ENCODE assay signal across 10 cellular contexts in the genomic region with DNA sequence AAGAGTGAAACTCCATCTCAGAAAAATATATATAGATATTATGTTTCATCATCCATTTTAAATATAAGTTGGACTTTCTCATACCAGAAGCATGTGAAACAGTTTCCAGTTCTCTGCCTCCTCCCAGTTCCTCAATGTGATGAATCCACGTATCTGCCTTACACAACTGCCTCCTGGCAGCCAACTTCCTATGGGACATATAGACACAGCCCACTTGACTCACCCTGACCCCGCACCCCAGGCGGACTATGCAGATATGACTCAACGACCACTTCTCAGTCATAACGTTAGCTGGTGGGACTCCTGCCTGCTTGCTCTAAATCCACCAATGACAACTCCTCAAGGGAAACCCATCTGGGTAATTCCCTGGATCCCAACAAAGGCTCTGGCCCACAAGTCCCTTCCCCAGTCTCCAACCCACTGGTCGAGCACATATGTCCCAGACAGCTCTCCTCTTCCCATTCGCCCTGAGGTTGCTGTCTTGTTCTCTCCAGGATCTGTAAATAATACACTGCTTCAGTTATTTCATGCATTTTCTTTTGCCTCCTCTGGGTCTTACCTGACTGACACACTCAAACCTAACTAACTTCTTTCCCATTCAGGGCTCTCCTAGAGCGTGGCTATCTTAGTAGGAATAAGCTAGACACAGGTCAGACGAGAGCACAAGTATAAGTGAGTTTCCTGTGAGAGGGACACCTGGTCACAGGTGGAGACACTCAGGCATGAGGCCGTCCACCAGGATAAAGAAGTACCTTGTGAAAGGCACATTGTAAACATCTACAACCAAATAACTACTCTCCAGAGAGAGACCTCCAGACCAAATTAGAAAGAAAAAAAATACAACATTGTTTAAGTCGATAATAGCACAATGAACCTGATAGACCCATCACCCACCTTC.
A peak's percentile ranks its signal among the peaks of the same experiment; 100 is the strongest.
DNase-seq lines count a peak whose midpoint lies in the region; ATAC-seq, FAIRE-seq and TF ChIP-seq lines count a peak whose summit lies in the region.
"Had no signal": no experiment of that assay in that cellular context is flagged by ENCODE, and none has a peak within 500 bp of the region (broad histone marks: within the 10 kb centered on the region; RNA-seq: fewer than 3 reads in every experiment).

No MANE protein-coding gene starts in this region.

- CTCF ChIA-PET in activated CD8-positive, alpha-beta T cell treated with anti-CD3 and anti-CD28 coated beads for 36 hours (lab: Charles Lee): no interaction called here
- CTCF ChIA-PET in activated CD8-positive, alpha-beta T cell treated with anti-CD3 and anti-CD28 coated beads, Interleukin-2, amount 10 ng/mL, durations not matched to agents 7 days and 5 days (lab: Charles Lee): interaction anchor here (1.8 kb wide), 1 partner anchor 11 kb away, joined by 6 read pairs; no protein-coding TSS in a partner anchor
- CTCF ChIA-PET in H1 (lab: Charles Lee; ENCODE audit: partially characterized antibody): interaction anchor here (1.6 kb wide), 1 partner anchor 12 kb away, joined by 4 read pairs; no protein-coding TSS in a partner anchor

- no peaks in the 10 kb centered on the region for H3K9me3 Mint-ChIP-seq in activated CD8-positive, alpha-beta T cell treated with anti-CD3 and anti-CD28 coated beads for 36 hours
- H3K9me3 Mint-ChIP-seq in activated CD8-positive, alpha-beta T cell treated with anti-CD3 and anti-CD28 coated beads, Interleukin-2, amount 10 ng/mL, durations not matched to agents 7 days and 5 days (ENCODE audit: insufficient read depth): no peaks in the 10 kb centered on the region

- no peak overlapping the region for H3K27ac Mint-ChIP-seq in activated CD8-positive, alpha-beta T cell treated with anti-CD3 and anti-CD28 coated beads for 36 hours
- no peak overlapping the region for H3K27ac Mint-ChIP-seq in activated CD8-positive, alpha-beta T cell treated with anti-CD3 and anti-CD28 coated beads, Interleukin-2, amount 10 ng/mL, durations not matched to agents 7 days and 5 days

- H4K20me1 ChIP-seq in H1 (replicated peaks in 1 of 2; ENCODE audit: control insufficient read depth in 1 of 2, insufficient read depth in 2 of 2, low read length in 2 of 2) (no peaks in the 10 kb centered on the region), MM.1S (ENCODE audit: insufficient read depth, low read length) (no peaks in the 10 kb centered on the region)

- no peaks in the 10 kb centered on the region for H3K9me2 ChIP-seq in MM.1S (replicated peaks; ENCODE audit: insufficient read depth, low read length)

- TF ChIP-seq POLR2A in H1 (IDR thresholded peaks at IDR 0.05; ENCODE audit: control extremely low read depth in 1 of 2, low read depth in 2 of 2, low read length in 2 of 2): no peak

- FAIRE-seq in H1 (lab: Jason Lieb, UNC) (no peak), D721Med (lab: Jason Lieb, UNC) (no peak)

- 90% methylated on average over 11 of the region's 11 CpGs; no CpG with 5 or more reads in 1 of the 2 experiments for WGBS in H1 (ENCODE audit: extremely low coverage in 1 of 2, insufficient coverage in 1 of 2, insufficient read length in 1 of 2, insufficient replicate concordance in 2 of 2, low coverage in 1 of 2, low lambda C conversion rate in 2 of 2, missing lambda C conversion rate in 1 of 2), 2 experiments

- DNase-seq in activated CD8-positive, alpha-beta T cell treated with anti-CD3 and anti-CD28 coated beads for 36 hours: peak; percentile 69
- DNase-seq in activated CD8-positive, alpha-beta T cell treated with anti-CD3 and anti-CD28 coated beads, Interleukin-2, amount 10 ng/mL, durations not matched to agents 7 days and 5 days: no peak
- DNase-seq in NOMO-1 treated with dmso at 0.1 percent for 144 hours (lab: John Stamatoyannopoulos, UW; ENCODE audit: unreplicated experiment) (peak; percentile 46), H1 (ENCODE audit: low read depth in 1 of 2, low spot score in 2 of 2) (no peak), D721Med (ENCODE audit: insufficient read length, low spot score) (no peak), MM.1S (no peak)
- peak; percentile 2 for DNase-seq in stimulated activated CD8-positive, alpha-beta memory T cell treated with anti-CD3 and anti-CD28 coated beads, Interleukin-7, amount 100 ng/mL, for 24 hours (ENCODE audit: low read depth)
- DNase-seq: DND-41 had no signal

- no peak overlapping the region for H3K4me3 Mint-ChIP-seq in activated CD8-positive, alpha-beta T cell treated with anti-CD3 and anti-CD28 coated beads for 36 hours
- no peak overlapping the region for H3K4me3 Mint-ChIP-seq in activated CD8-positive, alpha-beta T cell treated with anti-CD3 and anti-CD28 coated beads, Interleukin-2, amount 10 ng/mL, durations not matched to agents 7 days and 5 days

- peak; percentile 67 for ATAC-seq in activated CD8-positive, alpha-beta T cell treated with anti-CD3 and anti-CD28 coated beads for 36 hours
- ATAC-seq in activated CD8-positive, alpha-beta T cell treated with anti-CD3 and anti-CD28 coated beads, Interleukin-2, amount 10 ng/mL, durations not matched to agents 7 days and 5 days: no peak
- ATAC-seq in GM21367 (IDR thresholded peaks at IDR 0.05; ENCODE audit: unreplicated experiment): no peak

- no peak overlapping the region for H3K4ac ChIP-seq in H1 (replicated peaks; ENCODE audit: insufficient read length, low read depth, low read length)

- H3K4me3 ChIP-seq in H1 (ENCODE audit: extremely low read depth in 1 of 4, insufficient read depth in 2 of 4, low read depth in 3 of 4, low read length in 4 of 4): no peak overlapping the region
- no peak overlapping the region for H3K4me3 ChIP-seq in MM.1S (ENCODE audit: low read length)
- H3K4me3 ChIP-seq: lung had no signal

- no peaks in the 10 kb centered on the region for H3K27me3 Mint-ChIP-seq in activated CD8-positive, alpha-beta T cell treated with anti-CD3 and anti-CD28 coated beads for 36 hours
- H3K27me3 Mint-ChIP-seq in activated CD8-positive, alpha-beta T cell treated with anti-CD3 and anti-CD28 coated beads, Interleukin-2, amount 10 ng/mL, durations not matched to agents 7 days and 5 days (ENCODE audit: low read depth): peaks cover 2% of the 10 kb centered on the region

- no peak for TF ChIP-seq RAD21 in H1 (IDR thresholded peaks at IDR 0.05 in 1 of 2, conservative IDR thresholded peaks at IDR 0.05 in 1 of 2; ENCODE audit: low read depth in 2 of 2, low read length in 2 of 2)

- no peak overlapping the region for H4K5ac ChIP-seq in H1 (ENCODE audit: insufficient read length, low read depth, low read length)

- no peak overlapping the region for H2BK15ac ChIP-seq in H1 (ENCODE audit: low read length)

- no peak for TF ChIP-seq CTCF in activated CD8-positive, alpha-beta T cell treated with anti-CD3 and anti-CD28 coated beads for 36 hours (IDR thresholded peaks at IDR 0.05)
- TF ChIP-seq CTCF in H1 (IDR thresholded peaks at IDR 0.05; ENCODE audit: control extremely low read depth in 1 of 3, insufficient read depth in 1 of 3, low read depth in 1 of 3, low read length in 3 of 3): no peak
- TF ChIP-seq CTCF in D721Med (IDR thresholded peaks at IDR 0.05; ENCODE audit: insufficient read depth, missing control alignments): no peak
- TF ChIP-seq CTCF in MM.1S (IDR thresholded peaks at IDR 0.05; ENCODE audit: low read length): no peak

- H3K36me3 ChIP-seq in H1 (ENCODE audit: control insufficient read depth in 2 of 4, insufficient read depth in 4 of 4, low read length in 3 of 4): no peaks in the 10 kb centered on the region
- H3K36me3 ChIP-seq in MM.1S (replicated peaks; ENCODE audit: insufficient read depth, low read length): no peaks in the 10 kb centered on the region

- H3K27ac ChIP-seq in H1 (ENCODE audit: low read depth, low read length) (no peak overlapping the region), MM.1S (ENCODE audit: low read length) (no peak overlapping the region)

- peaks cover 11% of the 10 kb centered on the region for H3F3A ChIP-seq in MM.1S (ENCODE audit: insufficient read depth, low read length)

- POLR2A ChIA-PET in activated CD8-positive, alpha-beta T cell treated with anti-CD3 and anti-CD28 coated beads for 36 hours (lab: Charles Lee): no interaction called here
- POLR2A ChIA-PET in activated CD8-positive, alpha-beta T cell treated with anti-CD3 and anti-CD28 coated beads, Interleukin-2, amount 10 ng/mL, durations not matched to agents 7 days and 5 days (lab: Charles Lee): no interaction called here
- POLR2A ChIA-PET in H1 (lab: Charles Lee; ENCODE audit: partially characterized antibody): no interaction called here

- H4K8ac ChIP-seq in H1 (ENCODE audit: extremely low read depth, insufficient read depth, low read length): no peak overlapping the region

- peak overlapping the region; percentile 16; the same call in 1 of the 2 replicates for H2AK5ac ChIP-seq in H1 (ENCODE audit: low read depth, low read length)

- H2BK12ac ChIP-seq in H1 (ENCODE audit: low read depth, low read length): no peak overlapping the region

- no peak overlapping the region for H3K18ac ChIP-seq in H1 (ENCODE audit: extremely low read depth, low read length)

- no peak overlapping the region for H3K14ac ChIP-seq in H1 (ENCODE audit: insufficient read length)

- no peaks in the 10 kb centered on the region; the same call in 1 of the 2 replicates for H3K79me1 ChIP-seq in H1 (ENCODE audit: low read depth, low read length)

- no peak overlapping the region for H2AFZ ChIP-seq in H1 (ENCODE audit: low read length)
- H2AFZ ChIP-seq in MM.1S (ENCODE audit: low read length): no peak overlapping the region

- H3K36me3 Mint-ChIP-seq in activated CD8-positive, alpha-beta T cell treated with anti-CD3 and anti-CD28 coated beads for 36 hours (ENCODE audit: low read depth): no peaks in the 10 kb centered on the region
- H3K36me3 Mint-ChIP-seq in activated CD8-positive, alpha-beta T cell treated with anti-CD3 and anti-CD28 coated beads, Interleukin-2, amount 10 ng/mL, durations not matched to agents 7 days and 5 days (ENCODE audit: low read depth): peaks cover under 1% of the 10 kb centered on the region

- H2BK5ac ChIP-seq in H1 (ENCODE audit: low read depth, low read length): no peak overlapping the region

- H3K23me2 ChIP-seq in H1 (ENCODE audit: low read depth, low read length): no peaks in the 10 kb centered on the region

- no peak overlapping the region for H3K56ac ChIP-seq in H1 (replicated peaks; ENCODE audit: insufficient read length, low read depth, low read length)

- no peaks in the 10 kb centered on the region; a peak in 1 of 7 replicates for H3K27me3 ChIP-seq in H1 (replicated peaks in 1 of 4; ENCODE audit: control insufficient read depth in 3 of 4, extremely low read depth in 1 of 4, insufficient read depth in 3 of 4, low read length in 3 of 4)
- no peaks in the 10 kb centered on the region for H3K27me3 ChIP-seq in MM.1S (replicated peaks; ENCODE audit: insufficient read depth, low read length)

- TF ChIP-seq EP300 in H1 (IDR thresholded peaks at IDR 0.05; ENCODE audit: borderline replicate concordance in 1 of 2, low read depth in 2 of 2, low read length in 2 of 2): no peak

- no peak overlapping the region for H2BK20ac ChIP-seq in H1 (ENCODE audit: low read length)

- intact Hi-C loops in activated CD8-positive, alpha-beta T cell treated with anti-CD3 and anti-CD28 coated beads for 36 hours (cut with micrococcal nuclease): no loop called here

- H3K9me3 ChIP-seq in H1 (ENCODE audit: insufficient read depth in 2 of 2, low read depth in 1 of 2, low read length in 1 of 2) (no peaks in the 10 kb centered on the region), MM.1S (replicated peaks; ENCODE audit: insufficient read depth, low read length) (no peaks in the 10 kb centered on the region)

- H3K23ac ChIP-seq in H1 (ENCODE audit: insufficient read length): no peak overlapping the region

- H3K4me1 ChIP-seq in H1 (replicated peaks in 1 of 4; ENCODE audit: control insufficient read depth in 3 of 4, insufficient read depth in 4 of 4, low read length in 3 of 4) (peaks cover 2 to 9% (median 5%) of the 10 kb centered on the region in 4 experiments; a peak in 5 of 7 replicates), MM.1S (ENCODE audit: low read length) (peaks cover 15% of the 10 kb centered on the region)

- H3K79me2 ChIP-seq in H1 (ENCODE audit: control insufficient read depth in 1 of 2, insufficient read depth in 2 of 2, low read length in 2 of 2) (no peaks in the 10 kb centered on the region), MM.1S (ENCODE audit: low read length) (no peaks in the 10 kb centered on the region)

- H4K91ac ChIP-seq in H1 (replicated peaks; ENCODE audit: insufficient read length, low read length): no peak overlapping the region

- H3K9ac ChIP-seq in H1 (replicated peaks in 1 of 4; ENCODE audit: extremely low read depth in 1 of 4, low read depth in 3 of 4, low read length in 3 of 4) (no peak overlapping the region), MM.1S (ENCODE audit: low read length) (no peak overlapping the region)

- H3K4me1 Mint-ChIP-seq in activated CD8-positive, alpha-beta T cell treated with anti-CD3 and anti-CD28 coated beads for 36 hours (ENCODE audit: low read depth): peaks cover 20% of the 10 kb centered on the region
- peaks cover 22% of the 10 kb centered on the region for H3K4me1 Mint-ChIP-seq in activated CD8-positive, alpha-beta T cell treated with anti-CD3 and anti-CD28 coated beads, Interleukin-2, amount 10 ng/mL, durations not matched to agents 7 days and 5 days (ENCODE audit: low read depth)

- H3K4me2 ChIP-seq in H1 (ENCODE audit: insufficient read depth in 1 of 2, low read depth in 2 of 2, low read length in 2 of 2) (no peak overlapping the region), MM.1S (ENCODE audit: low read depth, low read length) (no peak overlapping the region)

- H2BK120ac ChIP-seq in H1 (replicated peaks; ENCODE audit: low read depth, low read length): no peak overlapping the region

Comparison
In these comparisons a context has a peak if more than half of its experiments do, and no peak if none do; other contexts are left out.
1. DNase-seq: peak in activated CD8-positive, alpha-beta T cell treated with anti-CD3 and anti-CD28 coated beads for 36 hours (single experiment), NOMO-1 treated with dmso at 0.1 percent for 144 hours (single experiment) and stimulated activated CD8-positive, alpha-beta memory T cell treated with anti-CD3 and anti-CD28 coated beads, Interleukin-7, amount 100 ng/mL, for 24 hours (single experiment); none in activated CD8-positive, alpha-beta T cell treated with anti-CD3 and anti-CD28 coated beads, Interleukin-2, amount 10 ng/mL, durations not matched to agents 7 days and 5 days (single experiment), H1 (0 of 2), D721Med (single experiment) and MM.1S (single experiment).